Comparison of ENCODE assay signal across 24 cellular contexts in the genomic region with DNA sequence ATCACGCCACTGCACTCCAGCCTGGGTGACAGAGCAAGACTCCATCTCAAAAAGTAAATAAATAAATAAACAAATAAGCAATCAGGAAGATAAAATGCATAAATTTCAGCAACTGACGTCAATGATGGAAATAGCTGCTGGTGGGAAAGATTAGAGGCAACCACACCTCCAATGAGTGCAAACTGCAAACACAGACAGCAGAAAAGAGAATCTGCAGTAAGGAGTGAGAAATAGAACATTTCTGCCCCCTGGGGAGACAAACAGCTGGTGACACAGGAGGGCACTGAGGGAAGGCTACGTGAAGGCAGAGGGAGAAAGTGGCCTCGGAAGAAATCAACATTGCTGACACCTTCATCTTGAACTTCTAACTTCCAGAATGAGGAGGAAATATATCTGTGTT. TPM values are rescaled to one million over a fixed set of nuclear protein-coding genes. Genes with fewer than 3 reads are reported as not detected.
DNase-seq lines count a peak whose midpoint lies in the region; ATAC-seq and TF ChIP-seq lines count a peak whose summit lies in the region.
"Had no signal": no experiment of that assay in that cellular context is flagged by ENCODE, and none has a peak within 500 bp of the region (broad histone marks: within the 10 kb centered on the region; RNA-seq: fewer than 3 reads in every experiment).

No MANE protein-coding gene starts in this region.

- H3K9me3 ChIP-seq in endodermal cell (ENCODE audit: control insufficient read depth, low read length): no peaks in the 10 kb centered on the region
- no peaks in the 10 kb centered on the region for H3K9me3 ChIP-seq in gastrocnemius medialis
- no peaks in the 10 kb centered on the region for H3K9me3 ChIP-seq in aorta (ENCODE audit: control insufficient read depth, low read length)
- H3K9me3 ChIP-seq: mucosa of descending colon, sigmoid colon, vagina had no signal

- H3K27ac Mint-ChIP-seq in stimulated activated naive CD8-positive, alpha-beta T cell treated with anti-CD3 and anti-CD28 coated beads, Interleukin-15, Interleukin-2, amounts not matched to agents 100 ng/mL and 50 ng/mL, for 24 hours: peak overlapping the region; percentile 45
- no peak overlapping the region for H3K27ac Mint-ChIP-seq in endodermal cell
- H3K27ac Mint-ChIP-seq in stimulated activated memory B cell treated with anti-CD40 and anti-IgM and Interleukin-4, amounts not matched to agents 10 μg/mL and 1 μg/mL and 100 μg/mL, for 72 hours: no peak overlapping the region
- H3K27ac Mint-ChIP-seq: activated naive CD4-positive, alpha-beta T cell treated with anti-CD3 and anti-CD28 coated beads, Interleukin-2, amount 10 ng/mL, durations not matched to agents 7 days and 5 days; neural progenitor cell had no signal

- peaks cover 3% of the 10 kb centered on the region for H3K4me1 ChIP-seq in endodermal cell (ENCODE audit: control insufficient read depth, insufficient read depth, low read length)
- peaks cover 7 to 11% of the 10 kb centered on the region in 2 donors for H3K4me1 ChIP-seq in gastrocnemius medialis
- H3K4me1 ChIP-seq in aorta (ENCODE audit: control insufficient read depth in 1 of 2, insufficient read depth in 2 of 2, low read length in 2 of 2): no peaks in the 10 kb centered on the region

- no peaks in the 10 kb centered on the region for H3K27me3 Mint-ChIP-seq in stimulated activated naive CD8-positive, alpha-beta T cell treated with anti-CD3 and anti-CD28 coated beads, Interleukin-15, Interleukin-2, amounts not matched to agents 100 ng/mL and 50 ng/mL, for 24 hours
- no peaks in the 10 kb centered on the region for H3K27me3 Mint-ChIP-seq in endodermal cell (ENCODE audit: insufficient read depth)
- H3K27me3 Mint-ChIP-seq in stimulated activated memory B cell treated with anti-CD40 and anti-IgM and Interleukin-4, amounts not matched to agents 10 μg/mL and 1 μg/mL and 100 μg/mL, for 72 hours: no peaks in the 10 kb centered on the region
- H3K27me3 Mint-ChIP-seq: activated naive CD4-positive, alpha-beta T cell treated with anti-CD3 and anti-CD28 coated beads, Interleukin-2, amount 10 ng/mL, durations not matched to agents 7 days and 5 days; CD4-positive, alpha-beta memory T cell had no signal

- TF ChIP-seq CTCF in NB4 (IDR thresholded peaks at IDR 0.05; ENCODE audit: low read depth, low read length) (no peak), endodermal cell (conservative IDR thresholded peaks at IDR 0.05) (no peak), gastrocnemius medialis (IDR thresholded peaks at IDR 0.05 in 4 of 5, conservative IDR thresholded peaks at IDR 0.05 in 1 of 5) (no peak)

- no peak for TF ChIP-seq POLR2A in NB4 (IDR thresholded peaks at IDR 0.05; ENCODE audit: extremely low read depth, insufficient read length)
- no peak for TF ChIP-seq POLR2A in gastrocnemius medialis (IDR thresholded peaks at IDR 0.05)

- H3K9me3 Mint-ChIP-seq in stimulated activated naive CD8-positive, alpha-beta T cell treated with anti-CD3 and anti-CD28 coated beads, Interleukin-15, Interleukin-2, amounts not matched to agents 100 ng/mL and 50 ng/mL, for 24 hours: no peaks in the 10 kb centered on the region
- no peaks in the 10 kb centered on the region for H3K9me3 Mint-ChIP-seq in endodermal cell
- H3K9me3 Mint-ChIP-seq in stimulated activated memory B cell treated with anti-CD40 and anti-IgM and Interleukin-4, amounts not matched to agents 10 μg/mL and 1 μg/mL and 100 μg/mL, for 72 hours: no peaks in the 10 kb centered on the region
- H3K9me3 Mint-ChIP-seq: activated naive CD4-positive, alpha-beta T cell treated with anti-CD3 and anti-CD28 coated beads, Interleukin-2, amount 10 ng/mL, durations not matched to agents 7 days and 5 days; activated T-cell treated with anti-CD3 and anti-CD28 coated beads, Interleukin-2, amount 50 U/mL, for 4 hours; CD4-positive, alpha-beta memory T cell; neural progenitor cell had no signal

- WGBS in endodermal cell (ENCODE audit: insufficient coverage in 1 of 2, insufficient read length in 1 of 2), 2 experiments: 83 to 100% methylated on average over 2 to 3 of the region's 4 CpGs
- 62 to 73% methylated on average over 4 of the region's 4 CpGs for WGBS in aorta, 2 donors

- H3K27me3 ChIP-seq in endodermal cell (ENCODE audit: control insufficient read depth, insufficient read depth, low read length, poor library complexity, severe bottlenecking) (no peaks in the 10 kb centered on the region), gastrocnemius medialis (no peaks in the 10 kb centered on the region), aorta (ENCODE audit: control insufficient read depth in 1 of 2, insufficient read depth in 2 of 2, low read length in 1 of 2) (no peaks in the 10 kb centered on the region)
- H3K27me3 ChIP-seq: neural progenitor cell, sigmoid colon, vagina had no signal

- H3K27ac ChIP-seq in endodermal cell (ENCODE audit: low read depth, low read length) (no peak overlapping the region), gastrocnemius medialis (no peak overlapping the region), aorta (ENCODE audit: low read depth in 1 of 2, low read length in 2 of 2) (no peak overlapping the region)
- H3K27ac ChIP-seq: epithelial cell of prostate, GM23248, neural progenitor cell, sigmoid colon, vagina had no signal

- in situ Hi-C loops in gastrocnemius medialis (cut with MboI; ENCODE audit: low sequenced_read_pairs in 4 of 4): no loop called here

- no peak overlapping the region for H3K9ac ChIP-seq in endodermal cell (ENCODE audit: extremely low read depth, low read length, poor library complexity, severe bottlenecking)
- H3K9ac ChIP-seq: GM23248, neural progenitor cell had no signal

- ATAC-seq in stimulated activated naive CD8-positive, alpha-beta T cell treated with anti-CD3 and anti-CD28 coated beads, Interleukin-15, Interleukin-2, amounts not matched to agents 100 U/mL and 50 U/mL, for 24 hours: no peak
- no peak for ATAC-seq in stimulated activated memory B cell treated with anti-CD40 and anti-IgM and Interleukin-4, amounts not matched to agents 10 μg/mL and 1 μg/mL and 100 μg/mL, for 72 hours
- ATAC-seq in gastrocnemius medialis (no peak), aorta (ENCODE audit: low FRiP score) (no peak)
- ATAC-seq: activated T-cell treated with anti-CD3 and anti-CD28 coated beads, Interleukin-2, amount 50 U/mL, for 4 hours; mucosa of descending colon had no signal

- no peak overlapping the region for H3K4me3 Mint-ChIP-seq in stimulated activated naive CD8-positive, alpha-beta T cell treated with anti-CD3 and anti-CD28 coated beads, Interleukin-15, Interleukin-2, amounts not matched to agents 100 ng/mL and 50 ng/mL, for 24 hours
- H3K4me3 Mint-ChIP-seq in endodermal cell: no peak overlapping the region
- no peak overlapping the region for H3K4me3 Mint-ChIP-seq in stimulated activated memory B cell treated with anti-CD40 and anti-IgM and Interleukin-4, amounts not matched to agents 10 μg/mL and 1 μg/mL and 100 μg/mL, for 72 hours
- H3K4me3 Mint-ChIP-seq: activated naive CD4-positive, alpha-beta T cell treated with anti-CD3 and anti-CD28 coated beads, Interleukin-2, amount 10 ng/mL, durations not matched to agents 7 days and 5 days; activated T-cell treated with anti-CD3 and anti-CD28 coated beads, Interleukin-2, amount 50 U/mL, for 4 hours; CD4-positive, alpha-beta memory T cell; neural progenitor cell had no signal

- DNase-seq in stimulated activated naive CD8-positive, alpha-beta T cell treated with anti-CD3 and anti-CD28 coated beads, Interleukin-15, Interleukin-2, amounts not matched to agents 100 U/mL and 50 U/mL, for 24 hours: no peak
- peak; percentile 23 for DNase-seq in NB4 (ENCODE audit: low read depth)
- DNase-seq in endodermal cell: peak; percentile 25
- DNase-seq in gastrocnemius medialis: no peak
- DNase-seq in aorta: no peak
- DNase-seq: activated CD4-positive, CD25-positive, alpha-beta regulatory T cell treated with anti-CD3 and anti-CD28 coated beads, Interleukin-2, amount 50 U/mL, for 72 hours; activated naive CD4-positive, alpha-beta T cell treated with anti-CD3 and anti-CD28 coated beads, Interleukin-2, amount 10 ng/mL, durations not matched to agents 7 days and 5 days; activated T-cell treated with anti-CD3 and anti-CD28 coated beads, Interleukin-2, amount 50 U/mL, for 4 hours; CD4-positive, alpha-beta memory T cell; DMS53; foreskin melanocyte; GM23248; hypothalamus; mucosa of descending colon; NCI-H2107; NCI-H748 treated with DMSO at 0.1 percent for 48 hours; Right ventricle myocardium superior; sigmoid colon; stimulated activated CD4-positive, alpha-beta T cell treated with anti-CD3 and anti-CD28 coated beads, Interleukin-15, amount 100 ng/mL, for 24 hours had no signal

- H3K4me1 Mint-ChIP-seq in stimulated activated naive CD8-positive, alpha-beta T cell treated with anti-CD3 and anti-CD28 coated beads, Interleukin-15, Interleukin-2, amounts not matched to agents 100 ng/mL and 50 ng/mL, for 24 hours (ENCODE audit: low read depth): peaks cover 54% of the 10 kb centered on the region
- H3K4me1 Mint-ChIP-seq in endodermal cell: peaks cover 13% of the 10 kb centered on the region
- peaks cover 53% of the 10 kb centered on the region for H3K4me1 Mint-ChIP-seq in stimulated activated memory B cell treated with anti-CD40 and anti-IgM and Interleukin-4, amounts not matched to agents 10 μg/mL and 1 μg/mL and 100 μg/mL, for 72 hours

- no peak overlapping the region for H3K4me3 ChIP-seq in NB4 (ENCODE audit: low read depth, low read length)
- H3K4me3 ChIP-seq in endodermal cell (ENCODE audit: low read length): no peak overlapping the region
- no peak overlapping the region for H3K4me3 ChIP-seq in gastrocnemius medialis
- H3K4me3 ChIP-seq in aorta (ENCODE audit: low read length in 2 of 2): no peak overlapping the region
- H3K4me3 ChIP-seq: GM23248, mucosa of descending colon, neural progenitor cell, sigmoid colon, vagina had no signal

- no peaks in the 10 kb centered on the region for H3K36me3 ChIP-seq in endodermal cell (ENCODE audit: control insufficient read depth, insufficient read depth, low read length)
- H3K36me3 ChIP-seq in gastrocnemius medialis: no peaks in the 10 kb centered on the region
- no peaks in the 10 kb centered on the region for H3K36me3 ChIP-seq in aorta (ENCODE audit: control insufficient read depth in 1 of 2, insufficient read depth in 2 of 2, low read length in 1 of 2)
- H3K36me3 ChIP-seq: neural progenitor cell, sigmoid colon, vagina had no signal

- intact Hi-C loops in gastrocnemius medialis (cut with DNase I; ENCODE audit: low total_unique reads) (no loop called here), aorta (cut with DNase I) (no loop called here)

- no peaks in the 10 kb centered on the region for H3K36me3 Mint-ChIP-seq in stimulated activated naive CD8-positive, alpha-beta T cell treated with anti-CD3 and anti-CD28 coated beads, Interleukin-15, Interleukin-2, amounts not matched to agents 100 ng/mL and 50 ng/mL, for 24 hours (ENCODE audit: low read depth)
- H3K36me3 Mint-ChIP-seq in endodermal cell (ENCODE audit: low read depth): no peaks in the 10 kb centered on the region
- no peaks in the 10 kb centered on the region for H3K36me3 Mint-ChIP-seq in stimulated activated memory B cell treated with anti-CD40 and anti-IgM and Interleukin-4, amounts not matched to agents 10 μg/mL and 1 μg/mL and 100 μg/mL, for 72 hours
- H3K36me3 Mint-ChIP-seq: activated naive CD4-positive, alpha-beta T cell treated with anti-CD3 and anti-CD28 coated beads, Interleukin-2, amount 10 ng/mL, durations not matched to agents 7 days and 5 days; neural progenitor cell had no signal

RNA-seq across cellular contexts. Expression of a gene that starts 6.5 kb away (rescaled TPM):
- total RNA-seq in endodermal cell (10 to 100 TPM; 49.0 to 62.0 TPM), gastrocnemius medialis (10 to 100 TPM; 40.1 to 59.7 (median 45.4) TPM), aorta (100 to 1,000 TPM in 1 of 2 donors, 10 to 100 TPM in 1; 88.6 to 107 TPM)
- polyA plus RNA-seq in endodermal cell (2013, experiment 1 of 2): 35.3 TPM
- polyA plus RNA-seq in endodermal cell (2013, experiment 2 of 2): 33.2 TPM
- 10 to 100 TPM; 21.9 to 61.0 TPM for polyA plus RNA-seq in aorta

RNA-seq across cellular contexts. Expression of a gene that starts 6.7 kb away (rescaled TPM):
- total RNA-seq in endodermal cell: 10 to 100 TPM; 16.5 to 21.8 TPM
- polyA plus RNA-seq in endodermal cell (2013, experiment 1 of 2): 17.1 TPM
- polyA plus RNA-seq in endodermal cell (2013, experiment 2 of 2): 18.4 TPM
- total RNA-seq in gastrocnemius medialis: 10 to 100 TPM; 22.1 to 41.1 (median 28.7) TPM
- 10 to 100 TPM; 21.7 to 25.5 TPM for total RNA-seq in aorta
- 10 to 100 TPM; 19.2 to 22.9 TPM for polyA plus RNA-seq in aorta

Comparison
In these comparisons a context has a peak if more than half of its experiments do, and no peak if none do; other contexts are left out.
1. DNase-seq: peak in NB4 (single experiment) and endodermal cell (single experiment); none in stimulated activated naive CD8-positive, alpha-beta T cell treated with anti-CD3 and anti-CD28 coated beads, Interleukin-15, Interleukin-2, amounts not matched to agents 100 U/mL and 50 U/mL, for 24 hours (single experiment), gastrocnemius medialis (0 of 2) and aorta (0 of 2).